ENCODE assay signal across 8 cellular contexts in the genomic region with DNA sequence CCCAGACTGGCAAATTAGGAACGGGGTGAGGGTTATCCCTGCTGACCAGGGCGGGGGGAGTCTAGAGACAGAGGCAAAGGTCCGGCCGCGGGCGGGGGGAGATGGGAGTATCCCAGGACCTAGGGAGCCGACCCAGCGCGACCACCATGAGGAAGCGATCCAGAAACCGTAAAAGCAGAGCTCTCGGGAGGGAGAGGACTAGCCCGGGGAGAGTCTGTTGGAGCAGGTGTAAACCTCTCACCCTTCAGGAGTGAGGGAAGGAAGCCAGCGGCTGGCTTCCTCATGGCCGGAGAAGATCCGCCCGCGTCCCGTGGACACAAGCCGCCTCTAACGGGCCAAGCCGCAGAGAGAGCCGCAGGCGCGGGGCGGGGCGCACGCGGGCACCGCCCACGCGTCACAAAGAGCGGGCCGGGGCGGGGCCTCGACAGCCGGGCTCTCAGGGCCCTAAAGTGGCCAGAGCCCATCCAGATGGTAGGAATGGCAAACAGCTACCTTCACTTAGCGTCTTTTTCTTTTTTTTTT. TPM values are rescaled to one million over a fixed set of nuclear protein-coding genes. Genes with fewer than 3 reads are reported as not detected.
A peak's percentile ranks its signal among the peaks of the same experiment; 100 is the strongest.
DNase-seq lines count a peak whose midpoint lies in the region; ATAC-seq, FAIRE-seq and TF ChIP-seq lines count a peak whose summit lies in the region.

A gene (minus strand): TSS at position 350 of the 522 bp plus-strand sequence. CDS start 66 bp downstream, at position 284.

- ATAC-seq in HG02759 (IDR thresholded peaks at IDR 0.05; ENCODE audit: unreplicated experiment) = peak; percentile 61

- H3K4me3 ChIP-seq in BLaER1 (peak within 1 kb of the TSS; percentile 58), WERI-Rb-1 (ENCODE audit: low read depth, low read length) (no peak within 1 kb of the TSS)

- peak within 1 kb of the TSS; percentile 67 for H3K4me2 ChIP-seq in BLaER1

- H3K9me3 ChIP-seq in BLaER1 (peaks cover 28% of the 10 kb centered on the region), WERI-Rb-1 (ENCODE audit: severe bottlenecking) (no peaks in the 10 kb centered on the region)

- FAIRE-seq in frontal cortex (lab: Jason Lieb, UNC) = no peak

- peaks cover 10% of the 10 kb centered on the region for H3K36me3 Mint-ChIP-seq in neural crest cell (ENCODE audit: low read depth)

- H4K20me1 ChIP-seq in BLaER1 = no peaks in the 10 kb centered on the region

- no peaks in the 10 kb centered on the region for H3K27me3 ChIP-seq in BLaER1
- H3K27me3 ChIP-seq in WERI-Rb-1 (ENCODE audit: insufficient read depth, low read depth, severe bottlenecking) = no peaks in the 10 kb centered on the region

- peak; percentile 19 for DNase-seq in activated naive CD4-positive, alpha-beta T cell treated with Interleukin-2 at 50 U/mL for 16 hours
- peak; percentile 71 to 87 for DNase-seq in frontal cortex (ENCODE audit: low spot score in 2 of 2)
- peak; percentile 69 for DNase-seq in neural crest cell (ENCODE audit: low read depth, low spot score)
- no peak for DNase-seq in WERI-Rb-1
- DNase-seq in SIG-M5 (lab: John Stamatoyannopoulos, UW) = no peak
- no peak for DNase-seq in HuH-7 (ENCODE audit: low spot score)

- peak within 1 kb of the TSS; percentile 83 for H3K4me3 Mint-ChIP-seq in neural crest cell

- H3K4me1 ChIP-seq in BLaER1 = peaks cover 28% of the 10 kb centered on the region

- peak within 1 kb of the TSS; percentile 46 for H3K27ac Mint-ChIP-seq in neural crest cell (ENCODE audit: unreplicated experiment)

- TF ChIP-seq CTCF in neural crest cell (conservative IDR thresholded peaks at IDR 0.05) (no peak), WERI-Rb-1 (IDR thresholded peaks at IDR 0.05; ENCODE audit: low read depth, low read length) (no peak)

- H3K27ac ChIP-seq in BLaER1 = peak within 1 kb of the TSS; percentile 71
- no peak within 1 kb of the TSS for H3K27ac ChIP-seq in WERI-Rb-1

- H3K27me3 Mint-ChIP-seq in neural crest cell (ENCODE audit: low read depth) = peaks cover 11% of the 10 kb centered on the region

- H3K4me1 Mint-ChIP-seq in neural crest cell = peaks cover 16% of the 10 kb centered on the region

- peak within 1 kb of the TSS; percentile 64; the same call in 1 of the 2 replicates for H3K9ac ChIP-seq in BLaER1

- H3K36me3 ChIP-seq in BLaER1 = peaks cover 79% of the 10 kb centered on the region
- peaks cover 31% of the 10 kb centered on the region for H3K36me3 ChIP-seq in WERI-Rb-1

- H3K9me3 Mint-ChIP-seq in neural crest cell = no peaks in the 10 kb centered on the region

RNA-seq across cellular contexts. Expression of the gene that starts here (rescaled TPM):
- 0.41 TPM for total RNA-seq in frontal cortex
- total RNA-seq in neural crest cell = 1.9 and 2.4 TPM in 2 replicates

Comparison
In these comparisons a context has a peak if more than half of its experiments do, and no peak if none do; other contexts are left out.
1. Peak in DNase-seq in frontal cortex; RNA of the gene not detected or under 1 TPM.
2. DNase-seq: peak in activated naive CD4-positive, alpha-beta T cell treated with Interleukin-2 at 50 U/mL for 16 hours (single experiment) and neural crest cell (single experiment); none in WERI-Rb-1 (single experiment), SIG-M5 (single experiment) and HuH-7 (single experiment).